Comparison of ENCODE assay signal across 1 cellular context in genomic region chr1:19596719-19597462, GRCh38.
TF ChIP-seq lines count a peak whose summit lies in the region.

No MANE protein-coding gene starts in this region.

TF ChIP-seq in HepG2, 621 proteins besides CTCF, POLR2A, EP300 and RAD21 (continued from another document and continues in another):
- no peak for TF ChIP-seq ZNF318 (CRISPR knock-in tag; IDR thresholded peaks at IDR 0.05)
- TF ChIP-seq FOXJ3 (CRISPR knock-in tag; IDR thresholded peaks at IDR 0.05; ENCODE audit: borderline replicate concordance) = 0 out of 2 replicates have a peak, but pooled peaks have one; percentile 33
- TF ChIP-seq PRPF4 (IDR thresholded peaks at IDR 0.05; ENCODE audit: low read depth, low read length, poor library complexity, severe bottlenecking) = no peak
- TF ChIP-seq NFKBIZ (CRISPR knock-in tag; IDR thresholded peaks at IDR 0.05) = no peak
- TF ChIP-seq ZNF609 (CRISPR knock-in tag; IDR thresholded peaks at IDR 0.05; ENCODE audit: borderline replicate concordance) = 0 out of 2 replicates have a peak, but pooled peaks have one; percentile 58
- peak; percentile 73 for TF ChIP-seq ZNF770 (CRISPR knock-in tag; IDR thresholded peaks at IDR 0.05)
- no peak for TF ChIP-seq CBX1 (IDR thresholded peaks at IDR 0.05; ENCODE audit: low read depth)
- TF ChIP-seq PAF1 (CRISPR knock-in tag; IDR thresholded peaks at IDR 0.05) = no peak
- peak; percentile 23; the same call in 1 of the 2 replicates for TF ChIP-seq NFIC (IDR thresholded peaks at IDR 0.05; ENCODE audit: low read length)
- no peak; the same call in 1 of the 2 replicates for TF ChIP-seq NCOR1 (IDR thresholded peaks at IDR 0.05; ENCODE audit: borderline replicate concordance, low read length)
- TF ChIP-seq PCBP2 (optimal IDR thresholded peaks at IDR 0.05; ENCODE audit: low read depth, low read length, poor library complexity, severe bottlenecking) = no peak
- no peak for TF ChIP-seq HMG20A (CRISPR knock-in tag; IDR thresholded peaks at IDR 0.05; ENCODE audit: borderline replicate concordance)
- no peak for TF ChIP-seq ZNF672 (CRISPR knock-in tag; IDR thresholded peaks at IDR 0.05)
- TF ChIP-seq SMYD3 (CRISPR knock-in tag; IDR thresholded peaks at IDR 0.05) = 0 out of 2 replicates have a peak, but pooled peaks have one; percentile 38
- no peak for TF ChIP-seq GLI4 (CRISPR knock-in tag; IDR thresholded peaks at IDR 0.05; ENCODE audit: borderline replicate concordance)
- TF ChIP-seq AHDC1 (CRISPR knock-in tag; IDR thresholded peaks at IDR 0.05; ENCODE audit: borderline replicate concordance) = peak; percentile 36; the same call in 1 of the 2 replicates
- TF ChIP-seq ZNF788 (CRISPR knock-in tag; IDR thresholded peaks at IDR 0.05; ENCODE audit: borderline replicate concordance) = peak; percentile 57; the same call in 1 of the 2 replicates
- TF ChIP-seq ZNF619 (CRISPR knock-in tag; IDR thresholded peaks at IDR 0.05) = no peak
- TF ChIP-seq TFAP4 (IDR thresholded peaks at IDR 0.05; ENCODE audit: borderline replicate concordance, low read depth) = no peak
- TF ChIP-seq CEBPB (IDR thresholded peaks at IDR 0.05; ENCODE audit: borderline replicate concordance, low read depth, low read length) = no peak
- peak; percentile 28; the same call in 1 of the 2 replicates for TF ChIP-seq CREB3 (CRISPR knock-in tag; IDR thresholded peaks at IDR 0.05)
- TF ChIP-seq ZSCAN12 (CRISPR knock-in tag; IDR thresholded peaks at IDR 0.05) = no peak
- TF ChIP-seq ZNF296 (CRISPR knock-in tag; conservative IDR thresholded peaks at IDR 0.05) = no peak
- TF ChIP-seq TBP (CRISPR knock-in tag; IDR thresholded peaks at IDR 0.05) = no peak
- no peak for TF ChIP-seq FOXA1 (IDR thresholded peaks at IDR 0.05)
- no peak for TF ChIP-seq FOXA1 (CRISPR knock-in tag; IDR thresholded peaks at IDR 0.05)
- TF ChIP-seq ZFP37 (CRISPR knock-in tag; IDR thresholded peaks at IDR 0.05; ENCODE audit: borderline replicate concordance) = no peak
- no peak for TF ChIP-seq ZNF83 (CRISPR knock-in tag; IDR thresholded peaks at IDR 0.05; ENCODE audit: borderline replicate concordance)
- no peak for TF ChIP-seq ZNF10 (CRISPR knock-in tag; IDR thresholded peaks at IDR 0.05; ENCODE audit: borderline replicate concordance, low read depth)
- no peak for TF ChIP-seq ZNF251 (CRISPR knock-in tag; IDR thresholded peaks at IDR 0.05)
- TF ChIP-seq ZSCAN29 (CRISPR knock-in tag; conservative IDR thresholded peaks at IDR 0.05) = 0 out of 2 replicates have a peak, but pooled peaks have one; percentile 49
- TF ChIP-seq IKZF1 (IDR thresholded peaks at IDR 0.05) = no peak
- no peak for TF ChIP-seq MLLT10 (CRISPR knock-in tag; IDR thresholded peaks at IDR 0.05)
- TF ChIP-seq ARNT (IDR thresholded peaks at IDR 0.05) = no peak
